Comparison of ENCODE assay signal across 22 cellular contexts in the genomic region with DNA sequence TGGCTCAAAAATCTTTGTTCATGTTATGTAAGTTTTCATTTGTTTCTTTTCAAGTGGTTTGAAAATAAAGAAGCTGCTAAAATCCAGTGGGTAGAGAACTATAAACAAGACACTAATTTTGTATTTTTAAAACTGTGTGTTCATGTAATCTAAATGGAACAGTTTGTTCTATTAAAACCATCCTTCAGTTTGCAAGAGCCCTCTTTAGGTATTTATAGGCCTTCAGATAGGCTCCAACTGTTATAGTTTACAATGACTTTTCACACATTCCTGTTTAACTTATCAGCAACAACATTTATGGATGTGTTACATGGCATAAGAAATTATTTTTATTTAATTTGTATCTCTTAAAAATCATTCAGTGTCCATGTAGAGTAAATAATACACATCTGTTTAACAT.
DNase-seq lines count a peak whose midpoint lies in the region; ATAC-seq and TF ChIP-seq lines count a peak whose summit lies in the region.
"Had no signal": no experiment of that assay in that cellular context is flagged by ENCODE, and none has a peak within 500 bp of the region (broad histone marks: within the 10 kb centered on the region; RNA-seq: fewer than 3 reads in every experiment).

No MANE protein-coding gene starts in this region.

- H2AK5ac ChIP-seq in neuronal stem cell (ENCODE audit: low read depth, low read length): no peak overlapping the region

- H3K4me3 ChIP-seq in rectal smooth muscle tissue (ENCODE audit: low read length) (no peak overlapping the region), right lobe of liver (no peak overlapping the region), neuronal stem cell (ENCODE audit: low read length in 2 of 2) (no peak overlapping the region)
- H3K4me3 ChIP-seq: BLaER1, MG63 had no signal

- no peak overlapping the region for H3K9ac ChIP-seq in rectal smooth muscle tissue (ENCODE audit: low read length)
- no peak overlapping the region for H3K9ac ChIP-seq in neuronal stem cell (ENCODE audit: low read depth, low read length, poor library complexity)
- H3K9ac ChIP-seq: BLaER1 had no signal

- DNase-seq in Right ventricle myocardium inferior (ENCODE audit: missing footprints) (no peak), cardiac septum (ENCODE audit: low spot score) (no peak), left cardiac atrium (no peak), inferior parietal cortex (ENCODE audit: extremely low spot score) (no peak), CD14-positive monocyte (ENCODE audit: low spot score) (no peak), right lobe of liver (no peak), neuronal stem cell (ENCODE audit: low spot score) (no peak)
- DNase-seq: ACHN; Caco-2; CD4-positive, alpha-beta memory T cell; DMS153; Kasumi-1; MG63; NCI-H1417; NCI-H1694 treated with DMSO at 0.1 percent for 48 hours; NCI-H2081 treated with DMSO at 0.1 percent for 48 hours; NCI-H526 treated with DMSO at 0.1 percent for 48 hours; OCI-M1; SHP77 had no signal

- H3K27me3 ChIP-seq in rectal smooth muscle tissue (ENCODE audit: control insufficient read depth, insufficient read depth, low read length) (no peaks in the 10 kb centered on the region), right lobe of liver (no peaks in the 10 kb centered on the region), neuronal stem cell (ENCODE audit: control insufficient read depth in 3 of 3, insufficient read depth in 3 of 3, low read depth in 1 of 3, low read length in 3 of 3) (no peaks in the 10 kb centered on the region)
- H3K27me3 ChIP-seq: BLaER1, MG63 had no signal

- H3K4me3 Mint-ChIP-seq in CD14-positive monocyte: no peak overlapping the region
- H3K4me3 Mint-ChIP-seq: CD4-positive, alpha-beta memory T cell had no signal

- TF ChIP-seq POLR2A in right lobe of liver (IDR thresholded peaks at IDR 0.05): no peak

- H3K27ac Mint-ChIP-seq in CD14-positive monocyte: no peak overlapping the region
- H3K27ac Mint-ChIP-seq: CD4-positive, alpha-beta memory T cell had no signal

- peaks cover 2% of the 10 kb centered on the region for H3K4me1 ChIP-seq in rectal smooth muscle tissue (ENCODE audit: control insufficient read depth, insufficient read depth, low read length)
- H3K4me1 ChIP-seq in right lobe of liver: no peaks in the 10 kb centered on the region
- peaks cover 1 to 9% of the 10 kb centered on the region in 2 donors for H3K4me1 ChIP-seq in neuronal stem cell (ENCODE audit: control insufficient read depth in 2 of 2, insufficient read depth in 1 of 2, low read depth in 1 of 2, low read length in 2 of 2)
- H3K4me1 ChIP-seq: Caco-2 had no signal

- ATAC-seq in Right ventricle myocardium inferior: peak; percentile 75
- peak; percentile 22 to 36 for ATAC-seq in left cardiac atrium
- ATAC-seq in right lobe of liver: no peak

- no peak overlapping the region for H3K18ac ChIP-seq in neuronal stem cell (ENCODE audit: low read length)

- no peak overlapping the region for H3K14ac ChIP-seq in neuronal stem cell (ENCODE audit: low read length)

- no peak for TF ChIP-seq CTCF in CD14-positive monocyte (IDR thresholded peaks at IDR 0.05)
- no peak for TF ChIP-seq CTCF in right lobe of liver (IDR thresholded peaks at IDR 0.05)

- H3K36me3 ChIP-seq in rectal smooth muscle tissue (ENCODE audit: control insufficient read depth, insufficient read depth, low read length) (no peaks in the 10 kb centered on the region), right lobe of liver (no peaks in the 10 kb centered on the region), neuronal stem cell (replicated peaks in 1 of 2; ENCODE audit: control insufficient read depth in 2 of 2, insufficient read depth in 2 of 2, low read length in 2 of 2) (no peaks in the 10 kb centered on the region)
- H3K36me3 ChIP-seq: BLaER1, MG63 had no signal

- intact Hi-C loops in Right ventricle myocardium inferior (cut with DNase I) (no loop called here), cardiac septum (cut with DNase I) (no loop called here), left cardiac atrium (cut with DNase I) (loop anchor here in 1 of 2 donors (5.0 kb wide), 1 partner anchor 33 kb away; no protein-coding TSS in a partner anchor), CD14-positive monocyte (cut with micrococcal nuclease) (no loop called here), right lobe of liver (cut with DNase I) (no loop called here)

- H3K23ac ChIP-seq in neuronal stem cell (ENCODE audit: low read depth, low read length, poor library complexity): no peak overlapping the region

- H4K8ac ChIP-seq in neuronal stem cell (ENCODE audit: low read depth, low read length): no peak overlapping the region

- H3K27ac ChIP-seq in rectal smooth muscle tissue (ENCODE audit: low read depth, low read length): peak overlapping the region; percentile 46
- H3K27ac ChIP-seq in right lobe of liver: no peak overlapping the region
- no peak overlapping the region for H3K27ac ChIP-seq in neuronal stem cell (replicated peaks; ENCODE audit: low read length)
- H3K27ac ChIP-seq: 22Rv1, BLaER1 had no signal

- H3K79me1 ChIP-seq in neuronal stem cell (ENCODE audit: low read depth, low read length): no peaks in the 10 kb centered on the region

- no peak overlapping the region for H4K91ac ChIP-seq in neuronal stem cell (ENCODE audit: low read depth, low read length, poor library complexity)

- H3K4me2 ChIP-seq in neuronal stem cell (ENCODE audit: insufficient read depth, low read length, poor library complexity, severe bottlenecking): no peak overlapping the region
- H3K4me2 ChIP-seq: BLaER1 had no signal

- H3K4me1 Mint-ChIP-seq in CD14-positive monocyte: no peaks in the 10 kb centered on the region
- H3K4me1 Mint-ChIP-seq: CD4-positive, alpha-beta memory T cell had no signal

- no peak overlapping the region for H3K4ac ChIP-seq in neuronal stem cell (ENCODE audit: low read length)

- no peaks in the 10 kb centered on the region for H3K27me3 Mint-ChIP-seq in CD14-positive monocyte (ENCODE audit: low read depth in 3 of 3)

- no peaks in the 10 kb centered on the region for H3K36me3 Mint-ChIP-seq in CD14-positive monocyte
- H3K36me3 Mint-ChIP-seq: CD4-positive, alpha-beta memory T cell had no signal

- no peaks in the 10 kb centered on the region for H3K9me3 ChIP-seq in right lobe of liver
- H3K9me3 ChIP-seq in neuronal stem cell (replicated peaks in 1 of 2; ENCODE audit: control insufficient read depth in 2 of 2, insufficient read depth in 1 of 2, low read depth in 1 of 2, low read length in 2 of 2): no peaks in the 10 kb centered on the region
- H3K9me3 ChIP-seq: MG63 had no signal

- H3K9me3 Mint-ChIP-seq in CD14-positive monocyte: peaks cover 0 to 8% (median 3%) of the 10 kb centered on the region in 7 donors

- H2BK15ac ChIP-seq in neuronal stem cell (ENCODE audit: low read length): no peak overlapping the region

- no peak overlapping the region for H2AFZ ChIP-seq in neuronal stem cell (ENCODE audit: low read length)

- no peak overlapping the region for H2BK120ac ChIP-seq in neuronal stem cell (ENCODE audit: low read depth, low read length)

- no peak overlapping the region for H2BK12ac ChIP-seq in neuronal stem cell (ENCODE audit: low read length)

- no peak overlapping the region for H2BK5ac ChIP-seq in neuronal stem cell (ENCODE audit: low read length)

Comparison
In these comparisons a context has a peak if more than half of its experiments do, and no peak if none do; other contexts are left out.
1. ATAC-seq: peak in Right ventricle myocardium inferior (single experiment) and left cardiac atrium (2 of 2); none in right lobe of liver (0 of 4).